6 cellular contexts compared by ENCODE assay signal in genomic region chr5:38712416-38712815, GRCh38.
"Had no signal": no experiment of that assay in that cellular context is flagged by ENCODE, and none has a peak within 500 bp of the region (broad histone marks: within the 10 kb centered on the region; RNA-seq: fewer than 3 reads in every experiment).

No MANE protein-coding gene starts in this region.

- H3K27ac Mint-ChIP-seq: IgD-negative memory B cell had no signal

- ATAC-seq: HepG2, K562 had no signal

- H3K27me3 Mint-ChIP-seq: IgD-negative memory B cell had no signal

- H3K4me3 ChIP-seq: K562 had no signal

- H3K36me3 Mint-ChIP-seq: IgD-negative memory B cell had no signal

- H3K9me3 Mint-ChIP-seq: IgD-negative memory B cell had no signal

- H3K4me1 Mint-ChIP-seq: IgD-negative memory B cell had no signal

- DNase-seq: IMR-90, KBM-7 had no signal

- H3K27ac ChIP-seq: HL-60 had no signal

- H3K4me3 Mint-ChIP-seq: IgD-negative memory B cell had no signal
